In the genomic region with DNA sequence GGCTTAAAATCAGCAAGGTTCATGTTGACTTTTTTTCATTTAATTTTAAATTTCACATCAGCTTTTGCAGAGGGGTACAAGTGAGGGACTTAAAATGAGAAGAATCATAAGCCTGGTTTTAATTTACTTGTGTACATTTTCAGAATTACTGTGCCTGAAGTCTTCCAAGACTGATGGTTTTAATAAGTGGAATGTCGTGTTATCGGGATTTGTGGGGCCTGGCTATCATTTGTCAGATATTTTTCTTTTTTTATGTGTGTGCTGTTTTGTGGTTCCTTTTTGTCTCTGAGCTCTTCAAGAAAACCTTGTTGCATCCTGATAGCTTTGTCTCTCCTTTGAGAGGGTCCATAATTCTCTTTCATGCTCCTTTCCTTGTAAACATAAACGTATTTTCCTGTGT, we compare ENCODE assay signal across 24 cellular contexts. TPM values are rescaled to one million over a fixed set of nuclear protein-coding genes. Genes with fewer than 3 reads are reported as not detected.
"Had no signal": no experiment of that assay in that cellular context is flagged by ENCODE, and none has a peak within 500 bp of the region (broad histone marks: within the 10 kb centered on the region; RNA-seq: fewer than 3 reads in every experiment).

No MANE protein-coding gene starts in this region.

- H3K27ac Mint-ChIP-seq: activated B cell treated with CpG ODN at 0.5 μM for 24 hours; activated CD4-positive, alpha-beta memory T cell treated with anti-CD3 and anti-CD28 coated beads, Interleukin-2, amount 10 ng/mL, durations not matched to agents 7 days and 5 days; activated CD8-positive, alpha-beta memory T cell treated with anti-CD3 and anti-CD28 coated beads, Interleukin-2, amount 10 ng/mL, durations not matched to agents 7 days and 5 days; activated naive CD4-positive, alpha-beta T cell treated with anti-CD3 and anti-CD28 coated beads for 36 hours; activated T-helper 2 cell treated with anti-CD3 and anti-CD28 coated beads, Interferon-gamma antibody, Interleukin-2, Interleukin-4, amounts not matched to agents 10 μg/mL and 5 μg/mL and 100 μg/mL, durations not matched to agents 14 hours and 24 hours and 36 hours; neural progenitor cell; stimulated activated naive CD8-positive, alpha-beta T cell treated with anti-CD3 and anti-CD28 coated beads, Interleukin-15, amount 100 ng/mL, for 72 hours; T-helper 2 cell treated with Interferon-gamma antibody and Interleukin-4, amounts not matched to agents 5 μg/mL and 100 μg/mL, for 36 hours had no signal

- ATAC-seq: activated CD8-positive, alpha-beta memory T cell treated with anti-CD3 and anti-CD28 coated beads, Interleukin-2, amount 10 ng/mL, durations not matched to agents 7 days and 5 days; left lung; psoas muscle; right cardiac atrium; stimulated activated naive CD8-positive, alpha-beta T cell treated with anti-CD3 and anti-CD28 coated beads, Interleukin-15, amount 100 ng/mL, for 72 hours had no signal

- DNase-seq: activated B cell treated with CpG ODN at 0.5 μM for 24 hours; activated CD4-positive, alpha-beta memory T cell treated with anti-CD3 and anti-CD28 coated beads, Interleukin-2, amount 10 ng/mL, durations not matched to agents 7 days and 5 days; activated CD4-positive, alpha-beta T cell treated with anti-CD3 and anti-CD28 coated beads for 4 hours; activated CD8-positive, alpha-beta memory T cell treated with anti-CD3 and anti-CD28 coated beads, Interleukin-2, amount 10 ng/mL, durations not matched to agents 7 days and 5 days; activated naive CD4-positive, alpha-beta T cell treated with anti-CD3 and anti-CD28 coated beads for 36 hours; anterior cingulate cortex; brain microvascular endothelial cell; cortex of kidney; foreskin melanocyte; kidney; left lung; mammary epithelial cell; ovary; psoas muscle; right cardiac atrium; stimulated activated naive CD8-positive, alpha-beta T cell treated with anti-CD3 and anti-CD28 coated beads, Interleukin-15, amount 100 ng/mL, for 72 hours; trophoblast cell had no signal

- H3K4me3 Mint-ChIP-seq: activated B cell treated with CpG ODN at 0.5 μM for 24 hours; activated CD4-positive, alpha-beta memory T cell treated with anti-CD3 and anti-CD28 coated beads, Interleukin-2, amount 10 ng/mL, durations not matched to agents 7 days and 5 days; activated CD8-positive, alpha-beta memory T cell treated with anti-CD3 and anti-CD28 coated beads, Interleukin-2, amount 10 ng/mL, durations not matched to agents 7 days and 5 days; activated naive CD4-positive, alpha-beta T cell treated with anti-CD3 and anti-CD28 coated beads for 36 hours; central memory CD8-positive, alpha-beta T cell; neural progenitor cell; stimulated activated naive CD8-positive, alpha-beta T cell treated with anti-CD3 and anti-CD28 coated beads, Interleukin-15, amount 100 ng/mL, for 72 hours; T-helper 2 cell treated with Interferon-gamma antibody and Interleukin-4, amounts not matched to agents 5 μg/mL and 100 μg/mL, for 36 hours had no signal

- H3K36me3 ChIP-seq: brain microvascular endothelial cell, esophagus muscularis mucosa, left lung, neural progenitor cell, ovary, suprapubic skin had no signal

- H3K9ac ChIP-seq: neural progenitor cell had no signal

- H3K4me3 ChIP-seq: esophagus muscularis mucosa, left lung, neural progenitor cell, ovary, psoas muscle, suprapubic skin had no signal

- H3K4me1 ChIP-seq: left lung, neural progenitor cell, suprapubic skin had no signal

- H3K27ac ChIP-seq: brain microvascular endothelial cell, esophagus muscularis mucosa, left lung, neural progenitor cell, psoas muscle, suprapubic skin had no signal

- H3K9me3 ChIP-seq: ovary, psoas muscle, suprapubic skin had no signal

- H3K36me3 Mint-ChIP-seq: activated CD8-positive, alpha-beta memory T cell treated with anti-CD3 and anti-CD28 coated beads, Interleukin-2, amount 10 ng/mL, durations not matched to agents 7 days and 5 days; neural progenitor cell had no signal

- H2AFZ ChIP-seq: neural progenitor cell had no signal

- H3K4me2 ChIP-seq: neural progenitor cell had no signal

- H3K4me1 Mint-ChIP-seq: activated B cell treated with CpG ODN at 0.5 μM for 24 hours; activated CD4-positive, alpha-beta memory T cell treated with anti-CD3 and anti-CD28 coated beads, Interleukin-2, amount 10 ng/mL, durations not matched to agents 7 days and 5 days; activated CD8-positive, alpha-beta memory T cell treated with anti-CD3 and anti-CD28 coated beads, Interleukin-2, amount 10 ng/mL, durations not matched to agents 7 days and 5 days; central memory CD8-positive, alpha-beta T cell; neural progenitor cell; stimulated activated naive CD8-positive, alpha-beta T cell treated with anti-CD3 and anti-CD28 coated beads, Interleukin-15, amount 100 ng/mL, for 72 hours had no signal

- H3K27me3 ChIP-seq: brain microvascular endothelial cell, esophagus muscularis mucosa, neural progenitor cell, ovary, suprapubic skin had no signal

- H3K9me3 Mint-ChIP-seq: activated CD4-positive, alpha-beta memory T cell treated with anti-CD3 and anti-CD28 coated beads, Interleukin-2, amount 10 ng/mL, durations not matched to agents 7 days and 5 days had no signal

RNA-seq across cellular contexts. Expression of gene ATRNL1, which starts 8.7 kb away (rescaled TPM):
- total RNA-seq: activated naive CD4-positive, alpha-beta T cell treated with anti-CD3 and anti-CD28 coated beads for 36 hours; endothelial cell of umbilical vein had no signal
- polyA plus RNA-seq: endothelial cell of umbilical vein had no signal
